1 cellular context compared by ENCODE assay signal in the genomic region with DNA sequence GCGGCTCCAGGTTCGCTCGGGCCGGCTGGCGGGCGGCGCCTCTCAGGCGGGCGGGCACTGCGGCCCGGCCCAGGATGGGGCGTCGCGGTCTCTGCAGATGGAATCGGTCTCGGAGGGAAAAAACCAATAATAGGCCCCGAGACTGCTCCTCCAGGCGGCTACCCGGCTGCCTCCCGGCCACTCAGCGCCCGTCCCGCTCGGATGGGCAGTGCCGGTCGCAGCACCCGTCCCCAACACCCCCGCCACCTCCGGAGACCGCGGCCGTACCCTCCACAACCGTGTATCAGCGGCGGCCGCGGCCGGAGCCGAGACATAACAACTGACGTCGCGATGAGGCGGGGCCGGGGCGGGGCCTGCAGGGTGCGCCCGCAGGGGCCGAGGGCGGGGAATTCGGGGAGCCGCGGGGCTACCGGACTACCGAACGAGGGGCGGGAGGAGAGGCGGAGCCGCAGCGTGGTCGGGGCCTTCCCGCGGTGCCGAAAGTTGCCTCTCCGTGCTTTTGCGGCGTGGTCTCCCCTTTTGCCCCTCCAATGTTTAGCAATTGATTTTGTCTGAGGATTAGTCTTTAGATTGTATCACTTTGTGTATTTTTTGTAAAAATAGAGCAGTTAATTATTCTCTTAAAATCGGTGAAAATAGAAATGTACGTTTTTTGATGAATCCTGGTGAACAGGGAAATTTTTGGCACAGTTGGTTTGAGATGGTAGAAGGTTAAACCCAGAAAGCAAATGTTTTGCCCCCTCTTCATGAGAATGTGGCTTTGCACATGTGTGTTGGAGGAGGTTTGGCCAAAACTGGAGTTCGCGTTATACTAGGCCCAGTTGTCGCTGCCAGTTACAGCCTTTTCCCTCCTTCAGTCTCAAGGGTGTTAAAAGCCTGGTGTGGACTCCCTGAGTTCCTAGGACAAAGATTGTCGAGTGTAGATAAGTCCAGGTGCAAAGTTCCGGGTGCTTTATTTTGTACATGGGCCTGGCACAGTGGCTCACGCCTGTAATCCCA.
TF ChIP-seq lines count a peak whose summit lies in the region.

A gene with protein sequence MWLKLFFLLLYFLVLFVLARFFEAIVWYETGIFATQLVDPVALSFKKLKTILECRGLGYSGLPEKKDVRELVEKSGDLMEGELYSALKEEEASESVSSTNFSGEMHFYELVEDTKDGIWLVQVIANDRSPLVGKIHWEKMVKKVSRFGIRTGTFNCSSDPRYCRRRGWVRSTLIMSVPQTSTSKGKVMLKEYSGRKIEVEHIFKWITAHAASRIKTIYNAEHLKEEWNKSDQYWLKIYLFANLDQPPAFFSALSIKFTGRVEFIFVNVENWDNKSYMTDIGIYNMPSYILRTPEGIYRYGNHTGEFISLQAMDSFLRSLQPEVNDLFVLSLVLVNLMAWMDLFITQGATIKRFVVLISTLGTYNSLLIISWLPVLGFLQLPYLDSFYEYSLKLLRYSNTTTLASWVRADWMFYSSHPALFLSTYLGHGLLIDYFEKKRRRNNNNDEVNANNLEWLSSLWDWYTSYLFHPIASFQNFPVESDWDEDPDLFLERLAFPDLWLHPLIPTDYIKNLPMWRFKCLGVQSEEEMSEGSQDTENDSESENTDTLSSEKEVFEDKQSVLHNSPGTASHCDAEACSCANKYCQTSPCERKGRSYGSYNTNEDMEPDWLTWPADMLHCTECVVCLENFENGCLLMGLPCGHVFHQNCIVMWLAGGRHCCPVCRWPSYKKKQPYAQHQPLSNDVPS (minus strand): TSS at position 317 of the 999 bp plus-strand sequence. CDS start 979 bp downstream, outside the sequence.

TF ChIP-seq in HepG2, 621 proteins besides CTCF, POLR2A, EP300 and RAD21 (continued from another document and continues in another):
- TF ChIP-seq, protein P1, sequence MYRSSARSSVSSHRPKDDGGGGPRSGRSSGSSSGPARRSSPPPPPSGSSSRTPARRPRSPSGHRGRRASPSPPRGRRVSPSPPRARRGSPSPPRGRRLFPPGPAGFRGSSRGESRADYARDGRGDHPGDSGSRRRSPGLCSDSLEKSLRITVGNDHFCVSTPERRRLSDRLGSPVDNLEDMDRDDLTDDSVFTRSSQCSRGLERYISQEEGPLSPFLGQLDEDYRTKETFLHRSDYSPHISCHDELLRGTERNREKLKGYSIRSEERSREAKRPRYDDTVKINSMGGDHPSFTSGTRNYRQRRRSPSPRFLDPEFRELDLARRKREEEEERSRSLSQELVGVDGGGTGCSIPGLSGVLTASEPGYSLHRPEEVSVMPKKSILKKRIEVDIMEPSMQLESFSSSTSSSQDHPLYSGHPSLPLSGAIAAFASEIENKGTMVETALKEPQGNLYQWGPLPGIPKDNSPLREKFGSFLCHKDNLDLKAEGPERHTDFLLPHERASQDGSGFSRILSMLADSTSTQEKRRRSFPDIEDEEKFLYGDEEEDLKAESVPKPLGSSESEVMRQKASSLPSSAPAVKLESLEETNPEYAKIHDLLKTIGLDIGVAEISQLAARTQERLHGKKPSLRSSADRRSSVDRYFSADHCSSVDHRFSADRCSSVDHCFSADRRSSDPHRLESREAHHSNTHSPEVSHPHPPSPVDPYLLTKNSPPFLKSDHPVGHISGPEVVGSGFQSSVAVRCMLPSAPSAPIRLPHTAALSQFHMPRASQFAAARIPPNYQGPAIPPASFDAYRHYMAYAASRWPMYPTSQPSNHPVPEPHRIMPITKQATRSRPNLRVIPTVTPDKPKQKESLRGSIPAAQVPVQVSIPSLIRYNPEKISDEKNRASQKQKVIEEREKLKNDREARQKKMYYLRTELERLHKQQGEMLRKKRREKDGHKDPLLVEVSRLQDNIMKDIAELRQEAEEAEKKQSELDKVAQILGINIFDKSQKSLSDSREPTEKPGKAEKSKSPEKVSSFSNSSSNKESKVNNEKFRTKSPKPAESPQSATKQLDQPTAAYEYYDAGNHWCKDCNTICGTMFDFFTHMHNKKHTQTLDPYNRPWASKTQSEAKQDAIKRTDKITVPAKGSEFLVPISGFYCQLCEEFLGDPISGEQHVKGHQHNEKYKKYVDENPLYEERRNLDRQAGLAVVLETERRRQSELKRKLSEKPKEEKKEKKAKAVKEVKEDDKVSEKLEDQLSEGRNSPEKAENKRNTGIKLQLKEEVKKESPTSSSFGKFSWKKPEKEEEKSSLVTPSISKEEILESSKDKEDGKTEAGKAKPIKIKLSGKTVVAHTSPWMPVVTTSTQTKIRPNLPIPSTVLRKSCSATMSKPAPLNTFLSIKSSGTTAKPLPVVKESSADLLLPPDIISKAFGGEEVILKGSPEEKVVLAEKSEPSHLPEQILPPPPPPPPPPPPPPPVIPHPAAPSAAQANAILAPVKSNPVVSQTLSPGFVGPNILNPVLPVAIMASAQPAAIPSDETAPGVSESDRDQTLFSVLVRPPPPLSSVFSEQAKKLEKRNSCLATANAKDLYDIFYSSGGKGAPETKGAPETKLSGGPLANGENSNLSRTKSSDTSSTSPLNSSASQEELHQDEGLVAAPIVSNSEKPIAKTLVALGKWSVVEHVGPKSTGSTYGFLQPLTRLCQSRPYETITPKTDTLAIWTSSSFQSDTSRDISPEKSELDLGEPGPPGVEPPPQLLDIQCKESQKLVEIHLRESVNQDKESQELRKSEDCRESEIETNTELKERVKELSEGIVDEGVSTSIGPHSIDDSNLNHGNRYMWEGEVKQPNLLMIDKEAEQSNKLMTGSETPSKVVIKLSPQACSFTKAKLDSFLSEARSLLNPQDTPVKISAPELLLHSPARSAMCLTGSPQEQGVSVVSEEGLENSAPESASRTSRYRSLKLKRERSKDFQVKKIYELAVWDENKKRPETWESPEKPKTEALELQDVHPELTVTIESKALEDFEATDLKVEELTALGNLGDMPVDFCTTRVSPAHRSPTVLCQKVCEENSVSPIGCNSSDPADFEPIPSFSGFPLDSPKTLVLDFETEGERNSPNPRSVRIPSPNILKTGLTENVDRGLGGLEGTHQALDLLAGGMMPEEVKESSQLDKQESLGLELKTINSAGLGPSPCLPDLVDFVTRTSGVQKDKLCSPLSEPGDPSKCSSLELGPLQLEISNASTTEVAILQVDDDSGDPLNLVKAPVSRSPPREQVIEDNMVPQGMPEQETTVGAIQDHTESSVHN (CRISPR knock-in tag; IDR thresholded peaks at IDR 0.05), result no peak; the same call in 1 of the 2 replicates
- TF ChIP-seq, protein P2, sequence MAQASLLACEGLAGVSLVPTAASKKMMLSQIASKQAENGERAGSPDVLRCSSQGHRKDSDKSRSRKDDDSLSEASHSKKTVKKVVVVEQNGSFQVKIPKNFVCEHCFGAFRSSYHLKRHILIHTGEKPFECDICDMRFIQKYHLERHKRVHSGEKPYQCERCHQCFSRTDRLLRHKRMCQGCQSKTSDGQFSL (CRISPR knock-in tag; IDR thresholded peaks at IDR 0.05), result peak; percentile 59; the same call in 1 of the 2 replicates
- TF ChIP-seq, protein P3, sequence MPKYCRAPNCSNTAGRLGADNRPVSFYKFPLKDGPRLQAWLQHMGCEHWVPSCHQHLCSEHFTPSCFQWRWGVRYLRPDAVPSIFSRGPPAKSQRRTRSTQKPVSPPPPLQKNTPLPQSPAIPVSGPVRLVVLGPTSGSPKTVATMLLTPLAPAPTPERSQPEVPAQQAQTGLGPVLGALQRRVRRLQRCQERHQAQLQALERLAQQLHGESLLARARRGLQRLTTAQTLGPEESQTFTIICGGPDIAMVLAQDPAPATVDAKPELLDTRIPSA (CRISPR knock-in tag; IDR thresholded peaks at IDR 0.05; ENCODE audit: borderline replicate concordance), result 0 out of 2 replicates have a peak, but pooled peaks have one; percentile 54
- peak; percentile 62; the same call in 1 of the 2 replicates for TF ChIP-seq KLF11 (CRISPR knock-in tag; IDR thresholded peaks at IDR 0.05)
- TF ChIP-seq, protein P4, sequence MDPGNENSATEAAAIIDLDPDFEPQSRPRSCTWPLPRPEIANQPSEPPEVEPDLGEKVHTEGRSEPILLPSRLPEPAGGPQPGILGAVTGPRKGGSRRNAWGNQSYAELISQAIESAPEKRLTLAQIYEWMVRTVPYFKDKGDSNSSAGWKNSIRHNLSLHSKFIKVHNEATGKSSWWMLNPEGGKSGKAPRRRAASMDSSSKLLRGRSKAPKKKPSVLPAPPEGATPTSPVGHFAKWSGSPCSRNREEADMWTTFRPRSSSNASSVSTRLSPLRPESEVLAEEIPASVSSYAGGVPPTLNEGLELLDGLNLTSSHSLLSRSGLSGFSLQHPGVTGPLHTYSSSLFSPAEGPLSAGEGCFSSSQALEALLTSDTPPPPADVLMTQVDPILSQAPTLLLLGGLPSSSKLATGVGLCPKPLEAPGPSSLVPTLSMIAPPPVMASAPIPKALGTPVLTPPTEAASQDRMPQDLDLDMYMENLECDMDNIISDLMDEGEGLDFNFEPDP (CRISPR knock-in tag; conservative IDR thresholded peaks at IDR 0.05), result no peak
- TF ChIP-seq, protein P5, sequence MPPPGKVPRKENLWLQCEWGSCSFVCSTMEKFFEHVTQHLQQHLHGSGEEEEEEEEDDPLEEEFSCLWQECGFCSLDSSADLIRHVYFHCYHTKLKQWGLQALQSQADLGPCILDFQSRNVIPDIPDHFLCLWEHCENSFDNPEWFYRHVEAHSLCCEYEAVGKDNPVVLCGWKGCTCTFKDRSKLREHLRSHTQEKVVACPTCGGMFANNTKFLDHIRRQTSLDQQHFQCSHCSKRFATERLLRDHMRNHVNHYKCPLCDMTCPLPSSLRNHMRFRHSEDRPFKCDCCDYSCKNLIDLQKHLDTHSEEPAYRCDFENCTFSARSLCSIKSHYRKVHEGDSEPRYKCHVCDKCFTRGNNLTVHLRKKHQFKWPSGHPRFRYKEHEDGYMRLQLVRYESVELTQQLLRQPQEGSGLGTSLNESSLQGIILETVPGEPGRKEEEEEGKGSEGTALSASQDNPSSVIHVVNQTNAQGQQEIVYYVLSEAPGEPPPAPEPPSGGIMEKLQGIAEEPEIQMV (CRISPR knock-in tag; IDR thresholded peaks at IDR 0.05; ENCODE audit: low read depth), result peak; percentile 37; the same call in 1 of the 2 replicates
- TF ChIP-seq FLYWCH1 (CRISPR knock-in tag; IDR thresholded peaks at IDR 0.05), result no peak
- TF ChIP-seq ELF1 (CRISPR knock-in tag; IDR thresholded peaks at IDR 0.05), result peak; percentile 44
- TF ChIP-seq, protein P6, sequence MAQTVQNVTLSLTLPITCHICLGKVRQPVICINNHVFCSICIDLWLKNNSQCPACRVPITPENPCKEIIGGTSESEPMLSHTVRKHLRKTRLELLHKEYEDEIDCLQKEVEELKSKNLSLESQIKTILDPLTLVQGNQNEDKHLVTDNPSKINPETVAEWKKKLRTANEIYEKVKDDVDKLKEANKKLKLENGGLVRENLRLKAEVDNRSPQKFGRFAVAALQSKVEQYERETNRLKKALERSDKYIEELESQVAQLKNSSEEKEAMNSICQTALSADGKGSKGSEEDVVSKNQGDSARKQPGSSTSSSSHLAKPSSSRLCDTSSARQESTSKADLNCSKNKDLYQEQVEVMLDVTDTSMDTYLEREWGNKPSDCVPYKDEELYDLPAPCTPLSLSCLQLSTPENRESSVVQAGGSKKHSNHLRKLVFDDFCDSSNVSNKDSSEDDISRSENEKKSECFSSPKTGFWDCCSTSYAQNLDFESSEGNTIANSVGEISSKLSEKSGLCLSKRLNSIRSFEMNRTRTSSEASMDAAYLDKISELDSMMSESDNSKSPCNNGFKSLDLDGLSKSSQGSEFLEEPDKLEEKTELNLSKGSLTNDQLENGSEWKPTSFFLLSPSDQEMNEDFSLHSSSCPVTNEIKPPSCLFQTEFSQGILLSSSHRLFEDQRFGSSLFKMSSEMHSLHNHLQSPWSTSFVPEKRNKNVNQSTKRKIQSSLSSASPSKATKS (CRISPR knock-in tag; IDR thresholded peaks at IDR 0.05), result no peak
- TF ChIP-seq, protein P7, sequence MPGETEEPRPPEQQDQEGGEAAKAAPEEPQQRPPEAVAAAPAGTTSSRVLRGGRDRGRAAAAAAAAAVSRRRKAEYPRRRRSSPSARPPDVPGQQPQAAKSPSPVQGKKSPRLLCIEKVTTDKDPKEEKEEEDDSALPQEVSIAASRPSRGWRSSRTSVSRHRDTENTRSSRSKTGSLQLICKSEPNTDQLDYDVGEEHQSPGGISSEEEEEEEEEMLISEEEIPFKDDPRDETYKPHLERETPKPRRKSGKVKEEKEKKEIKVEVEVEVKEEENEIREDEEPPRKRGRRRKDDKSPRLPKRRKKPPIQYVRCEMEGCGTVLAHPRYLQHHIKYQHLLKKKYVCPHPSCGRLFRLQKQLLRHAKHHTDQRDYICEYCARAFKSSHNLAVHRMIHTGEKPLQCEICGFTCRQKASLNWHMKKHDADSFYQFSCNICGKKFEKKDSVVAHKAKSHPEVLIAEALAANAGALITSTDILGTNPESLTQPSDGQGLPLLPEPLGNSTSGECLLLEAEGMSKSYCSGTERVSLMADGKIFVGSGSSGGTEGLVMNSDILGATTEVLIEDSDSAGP (CRISPR knock-in tag; IDR thresholded peaks at IDR 0.05; ENCODE audit: borderline replicate concordance), result peak; percentile 36
- TF ChIP-seq, protein P8, sequence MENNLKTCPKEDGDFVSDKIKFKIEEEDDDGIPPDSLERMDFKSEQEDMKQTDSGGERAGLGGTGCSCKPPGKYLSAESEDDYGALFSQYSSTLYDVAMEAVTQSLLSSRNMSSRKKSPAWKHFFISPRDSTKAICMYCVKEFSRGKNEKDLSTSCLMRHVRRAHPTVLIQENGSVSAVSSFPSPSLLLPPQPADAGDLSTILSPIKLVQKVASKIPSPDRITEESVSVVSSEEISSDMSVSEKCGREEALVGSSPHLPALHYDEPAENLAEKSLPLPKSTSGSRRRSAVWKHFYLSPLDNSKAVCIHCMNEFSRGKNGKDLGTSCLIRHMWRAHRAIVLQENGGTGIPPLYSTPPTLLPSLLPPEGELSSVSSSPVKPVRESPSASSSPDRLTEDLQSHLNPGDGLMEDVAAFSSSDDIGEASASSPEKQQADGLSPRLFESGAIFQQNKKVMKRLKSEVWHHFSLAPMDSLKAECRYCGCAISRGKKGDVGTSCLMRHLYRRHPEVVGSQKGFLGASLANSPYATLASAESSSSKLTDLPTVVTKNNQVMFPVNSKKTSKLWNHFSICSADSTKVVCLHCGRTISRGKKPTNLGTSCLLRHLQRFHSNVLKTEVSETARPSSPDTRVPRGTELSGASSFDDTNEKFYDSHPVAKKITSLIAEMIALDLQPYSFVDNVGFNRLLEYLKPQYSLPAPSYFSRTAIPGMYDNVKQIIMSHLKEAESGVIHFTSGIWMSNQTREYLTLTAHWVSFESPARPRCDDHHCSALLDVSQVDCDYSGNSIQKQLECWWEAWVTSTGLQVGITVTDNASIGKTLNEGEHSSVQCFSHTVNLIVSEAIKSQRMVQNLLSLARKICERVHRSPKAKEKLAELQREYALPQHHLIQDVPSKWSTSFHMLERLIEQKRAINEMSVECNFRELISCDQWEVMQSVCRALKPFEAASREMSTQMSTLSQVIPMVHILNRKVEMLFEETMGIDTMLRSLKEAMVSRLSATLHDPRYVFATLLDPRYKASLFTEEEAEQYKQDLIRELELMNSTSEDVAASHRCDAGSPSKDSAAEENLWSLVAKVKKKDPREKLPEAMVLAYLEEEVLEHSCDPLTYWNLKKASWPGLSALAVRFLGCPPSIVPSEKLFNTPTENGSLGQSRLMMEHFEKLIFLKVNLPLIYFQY (CRISPR knock-in tag; IDR thresholded peaks at IDR 0.05; ENCODE audit: borderline replicate concordance), result peak; percentile 43; the same call in 1 of the 2 replicates
- TF ChIP-seq ARNT2 (CRISPR knock-in tag; IDR thresholded peaks at IDR 0.05; ENCODE audit: low read depth), result no peak; the same call in 1 of the 2 replicates
